Comparison of ENCODE assay signal across 18 cellular contexts in genomic region chr1:235979716-235980338, GRCh38.
DNase-seq lines count a peak whose midpoint lies in the region; ATAC-seq and TF ChIP-seq lines count a peak whose summit lies in the region.
"Had no signal": no experiment of that assay in that cellular context is flagged by ENCODE, and none has a peak within 500 bp of the region (broad histone marks: within the 10 kb centered on the region; RNA-seq: fewer than 3 reads in every experiment).

No MANE protein-coding gene starts in this region.

- H3K4me2 ChIP-seq in neural progenitor cell, result no peak overlapping the region

- intact Hi-C loops in body of pancreas (cut with DNase I), result no loop called here
- intact Hi-C loops in testis (cut with DNase I; ENCODE audit: low total_unique reads), result no loop called here
- intact Hi-C loops in lower leg skin (cut with DNase I; ENCODE audit: low total_unique reads), result no loop called here

- no peak overlapping the region for H3K4me3 Mint-ChIP-seq in neural progenitor cell
- H3K4me3 Mint-ChIP-seq: CD4-positive, alpha-beta T cell had no signal

- H3K27me3 ChIP-seq in body of pancreas (no peaks in the 10 kb centered on the region), neural progenitor cell (no peaks in the 10 kb centered on the region), testis (no peaks in the 10 kb centered on the region)
- H3K27me3 ChIP-seq: BE2C had no signal

- no peak for TF ChIP-seq POLR2A in body of pancreas (IDR thresholded peaks at IDR 0.05)
- no peak for TF ChIP-seq POLR2A in testis (IDR thresholded peaks at IDR 0.05)
- TF ChIP-seq POLR2A in erythroblast (IDR thresholded peaks at IDR 0.05; ENCODE audit: low read length), result no peak
- TF ChIP-seq POLR2A in lower leg skin (IDR thresholded peaks at IDR 0.05), result no peak

- H3K4me3 ChIP-seq in body of pancreas, result no peak overlapping the region
- H3K4me3 ChIP-seq in neural progenitor cell, result no peak overlapping the region
- H3K4me3 ChIP-seq in testis, result no peak overlapping the region
- H3K4me3 ChIP-seq in lower leg skin (ENCODE audit: low read depth, poor library complexity, severe bottlenecking), result no peak overlapping the region

- TF ChIP-seq CTCF in body of pancreas (IDR thresholded peaks at IDR 0.05) (no peak), neural progenitor cell (IDR thresholded peaks at IDR 0.05) (no peak), testis (IDR thresholded peaks at IDR 0.05) (no peak), lower leg skin (IDR thresholded peaks at IDR 0.05) (no peak)

- no peak overlapping the region for H3K9ac ChIP-seq in neural progenitor cell

- peak; percentile 42 for ATAC-seq in body of pancreas
- ATAC-seq: Panc1 had no signal

- H4K20me1 ChIP-seq in neural progenitor cell (ENCODE audit: low read depth), result no peaks in the 10 kb centered on the region

- peaks cover 24% of the 10 kb centered on the region for H3K36me3 Mint-ChIP-seq in neural progenitor cell

- H3K9me3 ChIP-seq in body of pancreas (no peaks in the 10 kb centered on the region), neural progenitor cell (ENCODE audit: low read depth) (peaks cover 4% of the 10 kb centered on the region), testis (no peaks in the 10 kb centered on the region)

- H3K27ac ChIP-seq in body of pancreas (peak overlapping the region in 1 of 4 donors; percentile 2), neural progenitor cell (peak overlapping the region; percentile 36), testis (no peak overlapping the region)

- H3F3A ChIP-seq in neural progenitor cell (ENCODE audit: low read depth), result no peaks in the 10 kb centered on the region

- no peaks in the 10 kb centered on the region for H3K79me2 ChIP-seq in neural progenitor cell (ENCODE audit: low read depth)

- no peaks in the 10 kb centered on the region for H3K9me3 Mint-ChIP-seq in neural progenitor cell
- H3K9me3 Mint-ChIP-seq: CD4-positive, alpha-beta T cell; IgD-negative memory B cell had no signal

- H3K4me1 Mint-ChIP-seq in neural progenitor cell, result peaks cover 3% of the 10 kb centered on the region

- DNase-seq in body of pancreas (no peak), foreskin melanocyte (peak; percentile 97), neural progenitor cell (ENCODE audit: low spot score) (peak; percentile 34), testis (peak; percentile 42), erythroblast (lab: John Stamatoyannopoulos, UW) (no peak), 8988T (no peak), lower leg skin (ENCODE audit: low spot score in 2 of 2) (no peak)
- DNase-seq: BE2C; CD4-positive, alpha-beta T cell; H7; NCI-H1105 treated with DMSO at 0.1 percent for 48 hours; NCI-H1694 treated with DMSO at 0.1 percent for 48 hours; NCI-H2107; NCI-H2227 treated with DMSO at 0.1 percent for 48 hours; NCI-H524 treated with DMSO at 0.1 percent for 48 hours; SHP77 had no signal

- WGBS in body of pancreas, 2 donors, result 57 to 67% methylated on average over 8 to 11 of the region's 12 CpGs
- WGBS in testis, 2 donors, result 77 to 84% methylated on average over 12 of the region's 12 CpGs
- 88 to 90% methylated on average over 12 of the region's 12 CpGs for WGBS in lower leg skin, 2 donors

- H3K27ac Mint-ChIP-seq in neural progenitor cell, result no peak overlapping the region
- H3K27ac Mint-ChIP-seq: CD4-positive, alpha-beta T cell; IgD-negative memory B cell had no signal

- H3K36me3 ChIP-seq in body of pancreas (replicated peaks in 1 of 2; ENCODE audit: insufficient read depth in 1 of 2, low read depth in 2 of 2) (no peaks in the 10 kb centered on the region), neural progenitor cell (peaks cover 17% of the 10 kb centered on the region), testis (ENCODE audit: low read depth, missing control alignments) (no peaks in the 10 kb centered on the region)
- H3K36me3 ChIP-seq: BE2C had no signal

- H3K27me3 Mint-ChIP-seq in neural progenitor cell (ENCODE audit: insufficient read depth, low read depth), result peaks cover 2% of the 10 kb centered on the region
- H3K27me3 Mint-ChIP-seq: CD4-positive, alpha-beta T cell had no signal

- no peaks in the 10 kb centered on the region for H3K4me1 ChIP-seq in body of pancreas
- H3K4me1 ChIP-seq in neural progenitor cell, result peaks cover 7% of the 10 kb centered on the region
- H3K4me1 ChIP-seq in testis, result no peaks in the 10 kb centered on the region
- H3K4me1 ChIP-seq: BE2C had no signal

- H2AFZ ChIP-seq in neural progenitor cell (replicated peaks), result no peak overlapping the region

Comparison
In these comparisons a context has a peak if more than half of its experiments do, and no peak if none do; other contexts are left out.
1. DNase-seq: peak in foreskin melanocyte (single experiment), neural progenitor cell (single experiment) and testis (single experiment); none in body of pancreas (0 of 4), erythroblast (0 of 2), 8988T (single experiment) and lower leg skin (0 of 2).